19 cellular contexts compared by ENCODE assay signal in genomic region chr12:1456885-1457284, GRCh38.
"Had no signal": no experiment of that assay in that cellular context is flagged by ENCODE, and none has a peak within 500 bp of the region (broad histone marks: within the 10 kb centered on the region; RNA-seq: fewer than 3 reads in every experiment).

No MANE protein-coding gene starts in this region.

- ATAC-seq: foreskin keratinocyte; left lobe of liver; lower lobe of right lung; natural killer cell treated with Interleukin-12 subunit alpha and Interleukin-12 subunit beta and Interleukin-15 and Interleukin-18, amount 100 ng/mL, for 72 hours; right lobe of liver; stimulated activated memory B cell treated with anti-CD40 and anti-IgM and Interleukin-4, amounts not matched to agents 10 μg/mL and 1 μg/mL and 100 μg/mL, for 72 hours had no signal

- H3K4me1 Mint-ChIP-seq: stimulated activated memory B cell treated with anti-CD40 and anti-IgM and Interleukin-4, amounts not matched to agents 10 μg/mL and 1 μg/mL and 100 μg/mL, for 72 hours had no signal

- FAIRE-seq: islet of Langerhans had no signal

- H3K9me3 Mint-ChIP-seq: natural killer cell treated with Interleukin-12 subunit alpha and Interleukin-12 subunit beta and Interleukin-15 and Interleukin-18, amount 100 ng/mL, for 72 hours; stimulated activated memory B cell treated with anti-CD40 and anti-IgM and Interleukin-4, amounts not matched to agents 10 μg/mL and 1 μg/mL and 100 μg/mL, for 72 hours had no signal

- H3K27ac ChIP-seq: colonic mucosa, esophagus squamous epithelium, foreskin keratinocyte, lower lobe of right lung, neural progenitor cell, ovary, right lobe of liver, transverse colon had no signal

- H3K36me3 Mint-ChIP-seq: natural killer cell treated with Interleukin-12 subunit alpha and Interleukin-12 subunit beta and Interleukin-15 and Interleukin-18, amount 100 ng/mL, for 72 hours had no signal

- H3K4me1 ChIP-seq: colonic mucosa, esophagus squamous epithelium, foreskin keratinocyte, lower lobe of right lung, neural progenitor cell, right lobe of liver, transverse colon had no signal

- H3K27me3 ChIP-seq: colonic mucosa, esophagus squamous epithelium, foreskin keratinocyte, neural progenitor cell, ovary, right lobe of liver, transverse colon had no signal

- H3K27me3 Mint-ChIP-seq: memory B cell; natural killer cell treated with Interleukin-12 subunit alpha and Interleukin-12 subunit beta and Interleukin-15 and Interleukin-18, amount 100 ng/mL, for 72 hours; stimulated activated memory B cell treated with anti-CD40 and anti-IgM and Interleukin-4, amounts not matched to agents 10 μg/mL and 1 μg/mL and 100 μg/mL, for 72 hours; stimulated activated naive CD8-positive, alpha-beta T cell treated with anti-CD3 and anti-CD28 coated beads, Interleukin-15, Interleukin-2, amounts not matched to agents 100 ng/mL and 50 ng/mL, for 24 hours had no signal

- H3K36me3 ChIP-seq: colonic mucosa, lower lobe of right lung, neural progenitor cell, ovary, right lobe of liver, transverse colon had no signal

- DNase-seq: colonic mucosa; dermis blood vessel endothelial cell; esophagus squamous epithelium; foreskin keratinocyte; hippocampal formation; lower lobe of right lung; midbrain; nucleus accumbens; ovary; right lobe of liver; stimulated activated CD4-positive, alpha-beta T cell treated with anti-CD3 and anti-CD28 coated beads, Interleukin-4, amount 100 ng/mL, for 24 hours; transverse colon had no signal

- H3K4me3 Mint-ChIP-seq: memory B cell; natural killer cell treated with Interleukin-12 subunit alpha and Interleukin-12 subunit beta and Interleukin-15 and Interleukin-18, amount 100 ng/mL, for 72 hours; neural progenitor cell; stimulated activated memory B cell treated with anti-CD40 and anti-IgM and Interleukin-4, amounts not matched to agents 10 μg/mL and 1 μg/mL and 100 μg/mL, for 72 hours; stimulated activated naive CD8-positive, alpha-beta T cell treated with anti-CD3 and anti-CD28 coated beads, Interleukin-15, Interleukin-2, amounts not matched to agents 100 ng/mL and 50 ng/mL, for 24 hours had no signal

- H3K4me3 ChIP-seq: colonic mucosa, esophagus squamous epithelium, lower lobe of right lung, neural progenitor cell, ovary, right lobe of liver, transverse colon had no signal

- H3K27ac Mint-ChIP-seq: memory B cell; natural killer cell treated with Interleukin-12 subunit alpha and Interleukin-12 subunit beta and Interleukin-15 and Interleukin-18, amount 100 ng/mL, for 72 hours; neural progenitor cell; stimulated activated memory B cell treated with anti-CD40 and anti-IgM and Interleukin-4, amounts not matched to agents 10 μg/mL and 1 μg/mL and 100 μg/mL, for 72 hours; stimulated activated naive CD8-positive, alpha-beta T cell treated with anti-CD3 and anti-CD28 coated beads, Interleukin-15, Interleukin-2, amounts not matched to agents 100 ng/mL and 50 ng/mL, for 24 hours had no signal

- H3K9me3 ChIP-seq: colonic mucosa, esophagus squamous epithelium, lower lobe of right lung, ovary, right lobe of liver, transverse colon had no signal
